In the genomic region with DNA sequence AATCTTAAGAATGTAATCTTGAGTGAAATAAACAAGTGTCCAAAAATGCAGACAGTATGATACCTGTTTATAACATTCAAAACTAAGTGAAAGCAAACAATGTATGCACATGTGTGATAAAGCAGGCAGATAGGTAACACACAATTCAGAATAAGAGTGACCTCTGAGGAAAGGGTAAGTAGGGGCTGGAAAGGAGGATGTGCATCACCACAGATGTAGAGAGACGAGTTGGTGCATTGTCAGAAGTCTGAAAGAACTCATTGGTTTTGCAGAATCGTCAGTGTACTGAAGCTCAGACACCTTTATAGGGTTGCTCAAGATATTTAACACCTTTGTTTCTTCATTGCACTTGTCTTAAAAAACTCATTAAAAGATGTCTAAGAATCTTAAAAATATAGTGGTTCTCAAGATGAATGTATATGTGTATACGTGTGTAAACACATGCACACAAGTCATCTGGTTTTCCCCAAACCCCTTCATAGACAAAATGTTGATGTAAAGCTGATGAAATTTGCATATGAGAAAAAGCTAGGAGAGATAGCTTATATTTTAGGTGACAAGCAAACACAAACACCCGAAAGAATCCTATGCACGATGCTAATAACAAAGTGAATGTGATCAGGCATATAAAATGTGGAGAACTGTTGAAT, we compare ENCODE assay signal across 17 cellular contexts.
"Had no signal": no experiment of that assay in that cellular context is flagged by ENCODE, and none has a peak within 500 bp of the region (broad histone marks: within the 10 kb centered on the region; RNA-seq: fewer than 3 reads in every experiment).

No MANE protein-coding gene starts in this region.

- H3K4me3 Mint-ChIP-seq: activated T-cell treated with anti-CD3 and anti-CD28 coated beads, Interleukin-2, amount 50 U/mL, for 24 hours; neural crest cell; stimulated activated naive CD8-positive, alpha-beta T cell treated with anti-CD3 and anti-CD28 coated beads, Interleukin-15, amount 100 ng/mL, for 72 hours had no signal

- H3K9me3 Mint-ChIP-seq: activated naive CD4-positive, alpha-beta T cell treated with anti-CD3 and anti-CD28 coated beads, Interleukin-2, amount 50 U/mL, for 72 hours; activated T-cell treated with anti-CD3 and anti-CD28 coated beads, Interleukin-2, amount 50 U/mL, for 24 hours; neural crest cell; stimulated activated naive CD8-positive, alpha-beta T cell treated with anti-CD3 and anti-CD28 coated beads, Interleukin-15, amount 100 ng/mL, for 72 hours had no signal

- ATAC-seq: activated naive CD4-positive, alpha-beta T cell treated with anti-CD3 and anti-CD28 coated beads, Interleukin-2, amount 50 U/mL, for 72 hours; body of pancreas; heart left ventricle; left lung; stimulated activated naive CD8-positive, alpha-beta T cell treated with anti-CD3 and anti-CD28 coated beads, Interleukin-15, amount 100 ng/mL, for 72 hours; upper lobe of right lung had no signal

- H3K36me3 Mint-ChIP-seq: activated naive CD4-positive, alpha-beta T cell treated with anti-CD3 and anti-CD28 coated beads, Interleukin-2, amount 50 U/mL, for 72 hours had no signal

- H3K27me3 Mint-ChIP-seq: activated T-cell treated with anti-CD3 and anti-CD28 coated beads, Interleukin-2, amount 50 U/mL, for 24 hours; stimulated activated naive CD8-positive, alpha-beta T cell treated with anti-CD3 and anti-CD28 coated beads, Interleukin-15, amount 100 ng/mL, for 72 hours had no signal

- DNase-seq: activated effector memory CD4-positive, alpha-beta T cell treated with Interleukin-2 at 50 U/mL for 16 hours; activated T-cell treated with anti-CD3 and anti-CD28 coated beads, Interleukin-2, amount 50 U/mL, for 24 hours; amniotic stem cell; body of pancreas; central memory CD4-positive, alpha-beta T cell; effector CD4-positive, alpha-beta T cell; heart left ventricle; left lung; mesendoderm; ovary; stimulated activated CD4-positive, alpha-beta T cell treated with anti-CD3 and anti-CD28 coated beads, Interleukin-4, amount 100 ng/mL, for 1 hour; stimulated activated CD8-positive, alpha-beta memory T cell treated with anti-CD3 and anti-CD28 coated beads, Interleukin-4, amount 100 ng/mL, for 48 hours; stimulated activated naive CD8-positive, alpha-beta T cell treated with anti-CD3 and anti-CD28 coated beads, Interleukin-15, amount 100 ng/mL, for 72 hours; testis; upper lobe of right lung had no signal

- H3K27ac Mint-ChIP-seq: activated naive CD4-positive, alpha-beta T cell treated with anti-CD3 and anti-CD28 coated beads, Interleukin-2, amount 50 U/mL, for 72 hours; activated T-cell treated with anti-CD3 and anti-CD28 coated beads, Interleukin-2, amount 50 U/mL, for 24 hours had no signal

- H3K4me1 Mint-ChIP-seq: stimulated activated naive CD8-positive, alpha-beta T cell treated with anti-CD3 and anti-CD28 coated beads, Interleukin-15, amount 100 ng/mL, for 72 hours had no signal
